ENCODE assay signal across 10 cellular contexts in genomic region chr19:12828494-12828893, GRCh38. TPM values are rescaled to one million over a fixed set of nuclear protein-coding genes. Genes with fewer than 3 reads are reported as not detected.
A peak's percentile ranks its signal among the peaks of the same experiment; 100 is the strongest.
DNase-seq lines count a peak whose midpoint lies in the region; ATAC-seq, FAIRE-seq and TF ChIP-seq lines count a peak whose summit lies in the region.
"Had no signal": no experiment of that assay in that cellular context is flagged by ENCODE, and none has a peak within 500 bp of the region (broad histone marks: within the 10 kb centered on the region; RNA-seq: fewer than 3 reads in every experiment).

No MANE protein-coding gene starts in this region.

- in situ Hi-C loops in HepG2 (cut with HindIII; ENCODE audit: extremely low pct_ligation_motif_present, low pct_unique_long_range_greater_than_20kb) = no loop called here

- H3K36me3 ChIP-seq in HepG2 (replicated peaks in 1 of 2; ENCODE audit: control insufficient read depth in 1 of 2, insufficient read depth in 2 of 2, low read length in 2 of 2) (no peaks in the 10 kb centered on the region), esophagus squamous epithelium (no peaks in the 10 kb centered on the region)

- 3% methylated on average over 2 of the region's 23 CpGs for WGBS in HepG2 (ENCODE audit: low lambda C conversion rate)
- WGBS in esophagus squamous epithelium, 2 donors = 15% methylated on average over 3 to 11 of the region's 23 CpGs

- no peak for FAIRE-seq in HepG2 (lab: Jason Lieb, UNC)

- H3K4me3 ChIP-seq in HepG2 (replicated peaks in 1 of 3; ENCODE audit: insufficient read depth in 1 of 3, low read depth in 2 of 3, low read length in 3 of 3) (peak overlapping the region; percentile 38 to 72 (median 50); a peak in 5 of 6 replicates), esophagus squamous epithelium (no peak overlapping the region)

- H3K27ac ChIP-seq in HepG2 (ENCODE audit: extremely low read length, insufficient read depth, low read length) = no peak overlapping the region
- H3K27ac ChIP-seq in esophagus squamous epithelium = no peak overlapping the region

- no peaks in the 10 kb centered on the region for H3K9me3 ChIP-seq in HepG2 (ENCODE audit: low read length)
- H3K9me3 ChIP-seq in esophagus squamous epithelium = no peaks in the 10 kb centered on the region

- H3K79me2 ChIP-seq in HepG2 (ENCODE audit: insufficient read depth, low read length) = no peaks in the 10 kb centered on the region

- H3K9me3 Mint-ChIP-seq in progenitor cell of endocrine pancreas (ENCODE audit: low read depth) = no peaks in the 10 kb centered on the region
- H3K9me3 Mint-ChIP-seq: activated T-cell treated with anti-CD3 and anti-CD28 coated beads, Interleukin-2, amount 50 U/mL, for 4 hours had no signal

- no peak for TF ChIP-seq RAD21 in HepG2 (CRISPR knock-in tag; IDR thresholded peaks at IDR 0.05)

- DNase-seq in ELR (ENCODE audit: low read depth) (peak; percentile 52), NCI-H1105 (lab: John Stamatoyannopoulos, UW) (peak; percentile 45), UCSD-AML1 (lab: John Stamatoyannopoulos, UW; ENCODE audit: unreplicated experiment) (peak; percentile 60), HepG2 (ENCODE audit: low spot score) (peak; percentile 40), esophagus squamous epithelium (lab: John Stamatoyannopoulos, UW) (no peak), progenitor cell of endocrine pancreas (ENCODE audit: low spot score, unreplicated experiment) (no peak), sciatic nerve (ENCODE audit: low spot score) (no peak)
- DNase-seq: activated T-cell treated with anti-CD3 and anti-CD28 coated beads, Interleukin-2, amount 50 U/mL, for 4 hours; stimulated activated naive CD4-positive, alpha-beta T cell treated with Interleukin-2 at 50 U/mL for 16 hours had no signal

- H4K20me1 ChIP-seq in HepG2 (ENCODE audit: insufficient read depth, low read length) = no peaks in the 10 kb centered on the region

- H3K9ac ChIP-seq in HepG2 (ENCODE audit: insufficient read depth, low read depth, low read length) = peak overlapping the region; percentile 52; the same call in 1 of the 2 replicates

- CTCF ChIA-PET in HepG2 (lab: Yijun Ruan, JAX; ENCODE audit: low intra/inter-chr PET ratio, low total read pairs) = no interaction called here

- ATAC-seq in HepG2 (peak; percentile 78), GM18868 (IDR thresholded peaks at IDR 0.05; ENCODE audit: unreplicated experiment) (no peak), sciatic nerve (no peak)

- 0 out of 4 replicates have a peak, but pooled peaks of 1 of the 2 experiments have one; percentile 36 for TF ChIP-seq POLR2A in HepG2 (IDR thresholded peaks at IDR 0.05; ENCODE audit: insufficient read depth in 1 of 2, low read depth in 2 of 2, low read length in 2 of 2)
- no peak for TF ChIP-seq POLR2A in esophagus squamous epithelium (IDR thresholded peaks at IDR 0.05)

- H3K27me3 ChIP-seq in HepG2 (ENCODE audit: control insufficient read depth in 1 of 2, insufficient read depth in 2 of 2, low read length in 2 of 2) (peaks cover 0 to 16% of the 10 kb centered on the region in 2 experiments; a peak in 1 of 5 replicates), esophagus squamous epithelium (peaks cover 4 to 100% (median 17%) of the 10 kb centered on the region in 4 donors)

- TF ChIP-seq CTCF in HepG2 (CRISPR knock-in tag; IDR thresholded peaks at IDR 0.05) = peak; percentile 26
- no peak for TF ChIP-seq CTCF in esophagus squamous epithelium (IDR thresholded peaks at IDR 0.05)
- no peak for TF ChIP-seq CTCF in progenitor cell of endocrine pancreas (IDR thresholded peaks at IDR 0.05; ENCODE audit: unreplicated experiment)

- TF ChIP-seq EP300 in HepG2 (IDR thresholded peaks at IDR 0.05; ENCODE audit: low read depth in 2 of 2, low read length in 2 of 2) (no peak), HepG2 (CRISPR knock-in tag; IDR thresholded peaks at IDR 0.05; ENCODE audit: borderline replicate concordance) (no peak)

- POLR2A ChIA-PET in HepG2 (lab: Yijun Ruan, JAX) = interaction anchor here (0.9 kb wide), 1 partner anchor 28 kb away, joined by 3 read pairs; no protein-coding TSS in a partner anchor

- H3K4me1 ChIP-seq in HepG2 (ENCODE audit: insufficient read depth, low read length) (peaks cover 43% of the 10 kb centered on the region), esophagus squamous epithelium (peaks cover 5 to 34% (median 19%) of the 10 kb centered on the region in 3 donors)

- peaks cover 1% of the 10 kb centered on the region for H3K4me1 Mint-ChIP-seq in progenitor cell of endocrine pancreas (ENCODE audit: low read depth)

- no TSS peak for BruUV-seq in HepG2 (replicated peaks; lab: Mats Ljungman, UMichigan)

- H2AFZ ChIP-seq in HepG2 (ENCODE audit: low read length) = peak overlapping the region; percentile 70

- peak overlapping the region; percentile 80 for H3K4me2 ChIP-seq in HepG2 (ENCODE audit: low read depth, low read length)

- intact Hi-C loops in HepG2 (cut with micrococcal nuclease; ENCODE audit: unreplicated experiment) = no loop called here
- intact Hi-C loops in esophagus squamous epithelium (cut with DNase I) = no loop called here
- intact Hi-C loops in sciatic nerve (cut with DNase I) = no loop called here

- H3K27me3 Mint-ChIP-seq in progenitor cell of endocrine pancreas = peaks cover 72% of the 10 kb centered on the region

- no peak overlapping the region for H3K4me3 Mint-ChIP-seq in progenitor cell of endocrine pancreas (ENCODE audit: low read depth)
- H3K4me3 Mint-ChIP-seq: activated T-cell treated with anti-CD3 and anti-CD28 coated beads, Interleukin-2, amount 50 U/mL, for 4 hours had no signal

- H3K36me3 Mint-ChIP-seq in progenitor cell of endocrine pancreas (ENCODE audit: insufficient read depth) = no peaks in the 10 kb centered on the region

- no peak overlapping the region for H3K27ac Mint-ChIP-seq in progenitor cell of endocrine pancreas

RNA-seq across cellular contexts. Expression of gene RTBDN, which starts 5.9 kb away (rescaled TPM):
- total RNA-seq in HepG2 (2016; rRNA removed; fragmentation: Illumina TruSeq; extraction: Trizol) (0.27 TPM in 1 of 2 replicates, not detected in the other), esophagus squamous epithelium (not detected), progenitor cell of endocrine pancreas (not detected in 2 replicates), sciatic nerve (not detected)
- total RNA-seq in HepG2 (2016; cell fraction: cytosol; rRNA removed; fragmentation: Illumina TruSeq; extraction: Trizol; ENCODE audit: low read depth) = not detected in 2 replicates
- total RNA-seq in HepG2 (2016; cell fraction: insoluble cytoplasmic fraction; rRNA removed; fragmentation: Illumina TruSeq; extraction: Trizol) = 0.17 TPM in 1 of 2 replicates, not detected in the other
- total RNA-seq in HepG2 (2016; cell fraction: membrane; rRNA removed; fragmentation: Illumina TruSeq; extraction: Trizol) = not detected in 2 replicates
- total RNA-seq in HepG2 (2016; cell fraction: nucleus; rRNA removed; fragmentation: Illumina TruSeq; extraction: Trizol) = not detected in 2 replicates
- polyA plus RNA-seq in HepG2 (2011; rRNA removed) = 0.35 and 0.48 TPM in 2 replicates
- polyA plus RNA-seq in HepG2 (2011; cell fraction: cytosol; rRNA removed) = 0.52 and 0.71 TPM in 2 replicates
- polyA plus RNA-seq in HepG2 (2011; cell fraction: nucleus; rRNA removed) = 0.57 and 0.59 TPM in 2 replicates
- 1.1 and 1.8 TPM in 2 replicates for polyA plus RNA-seq in HepG2 (2012)
- polyA plus RNA-seq in HepG2 (2016; cell fraction: cytosol; fragmentation: Illumina TruSeq; extraction: Trizol; ENCODE audit: low read depth) = 0.18 TPM in 1 of 2 replicates, not detected in the other
- polyA plus RNA-seq in HepG2 (2016; cell fraction: insoluble cytoplasmic fraction; fragmentation: Illumina TruSeq; extraction: Trizol; ENCODE audit: low read depth) = not detected in 2 replicates
- 0.15 TPM in 1 of 2 replicates, not detected in the other for polyA plus RNA-seq in HepG2 (2016; cell fraction: membrane; fragmentation: Illumina TruSeq; extraction: Trizol; ENCODE audit: low read depth)
- polyA plus RNA-seq in HepG2 (2016; cell fraction: nucleus; fragmentation: Illumina TruSeq; extraction: Trizol; ENCODE audit: insufficient read depth, low read depth) = 0.49 TPM in 1 of 2 replicates, not detected in the other
- 0.12 and 0.44 TPM in 2 replicates for polyA minus RNA-seq in HepG2 (2011; rRNA and poly(A)+ RNA removed; ENCODE audit: low replicate concordance)
- not detected in 2 replicates for polyA minus RNA-seq in HepG2 (2011; cell fraction: cytosol; rRNA and poly(A)+ RNA removed)
- not detected in 2 replicates for polyA minus RNA-seq in HepG2 (2011; cell fraction: nucleus; rRNA and poly(A)+ RNA removed)
- total RNA-seq: activated T-cell treated with anti-CD3 and anti-CD28 coated beads, Interleukin-2, amount 50 U/mL, for 4 hours had no signal

RNA-seq across cellular contexts. Expression of gene MAST1, which starts 9.8 kb away (rescaled TPM):
- total RNA-seq in HepG2 (2016; rRNA removed; fragmentation: Illumina TruSeq; extraction: Trizol) (0.27 and 0.73 TPM in 2 replicates), esophagus squamous epithelium (under 1 TPM in 1 of 4 donors, not detected in 3; 0.42 TPM), progenitor cell of endocrine pancreas (5.3 and 5.9 TPM in 2 replicates), sciatic nerve (0.31 TPM)
- total RNA-seq in HepG2 (2016; cell fraction: cytosol; rRNA removed; fragmentation: Illumina TruSeq; extraction: Trizol; ENCODE audit: low read depth) = 1.2 and 1.3 TPM in 2 replicates
- 1.1 and 1.5 TPM in 2 replicates for total RNA-seq in HepG2 (2016; cell fraction: insoluble cytoplasmic fraction; rRNA removed; fragmentation: Illumina TruSeq; extraction: Trizol)
- total RNA-seq in HepG2 (2016; cell fraction: membrane; rRNA removed; fragmentation: Illumina TruSeq; extraction: Trizol) = 1.4 and 1.8 TPM in 2 replicates
- total RNA-seq in HepG2 (2016; cell fraction: nucleus; rRNA removed; fragmentation: Illumina TruSeq; extraction: Trizol) = 1.3 and 1.9 TPM in 2 replicates
- 4.7 and 5.6 TPM in 2 replicates for polyA plus RNA-seq in HepG2 (2011; rRNA removed)
- 2.8 and 3.5 TPM in 2 replicates for polyA plus RNA-seq in HepG2 (2011; cell fraction: cytosol; rRNA removed)
- 27.4 and 28.9 TPM in 2 replicates for polyA plus RNA-seq in HepG2 (2011; cell fraction: nucleus; rRNA removed)
- 4.1 and 5.1 TPM in 2 replicates for polyA plus RNA-seq in HepG2 (2012)
- 3.5 and 3.6 TPM in 2 replicates for polyA plus RNA-seq in HepG2 (2016; cell fraction: cytosol; fragmentation: Illumina TruSeq; extraction: Trizol; ENCODE audit: low read depth)
- polyA plus RNA-seq in HepG2 (2016; cell fraction: insoluble cytoplasmic fraction; fragmentation: Illumina TruSeq; extraction: Trizol; ENCODE audit: low read depth) = 1.2 and 1.3 TPM in 2 replicates
- polyA plus RNA-seq in HepG2 (2016; cell fraction: membrane; fragmentation: Illumina TruSeq; extraction: Trizol; ENCODE audit: low read depth) = 3.2 and 3.3 TPM in 2 replicates
- polyA plus RNA-seq in HepG2 (2016; cell fraction: nucleus; fragmentation: Illumina TruSeq; extraction: Trizol; ENCODE audit: insufficient read depth, low read depth) = 3.9 and 5.3 TPM in 2 replicates
- 2.4 and 8.0 TPM in 2 replicates for polyA minus RNA-seq in HepG2 (2011; rRNA and poly(A)+ RNA removed; ENCODE audit: low replicate concordance)
- 1.8 and 2.2 TPM in 2 replicates for polyA minus RNA-seq in HepG2 (2011; cell fraction: cytosol; rRNA and poly(A)+ RNA removed)
- polyA minus RNA-seq in HepG2 (2011; cell fraction: nucleus; rRNA and poly(A)+ RNA removed) = 2.4 and 2.7 TPM in 2 replicates

RNA-seq across cellular contexts. Expression of gene RNASEH2A, which starts 22.1 kb away (rescaled TPM):
- total RNA-seq in HepG2 (2016; rRNA removed; fragmentation: Illumina TruSeq; extraction: Trizol) (35.8 and 44.0 TPM in 2 replicates), esophagus squamous epithelium (10 to 100 TPM in 3 of 4 donors, 1 to 10 TPM in 1; 7.1 to 19.2 (median 14.9) TPM), progenitor cell of endocrine pancreas (32.8 and 37.4 TPM in 2 replicates), sciatic nerve (5.1 TPM)
- 9.6 and 10.1 TPM in 2 replicates for total RNA-seq in HepG2 (2016; cell fraction: cytosol; rRNA removed; fragmentation: Illumina TruSeq; extraction: Trizol; ENCODE audit: low read depth)
- total RNA-seq in HepG2 (2016; cell fraction: insoluble cytoplasmic fraction; rRNA removed; fragmentation: Illumina TruSeq; extraction: Trizol) = 42.1 and 45.3 TPM in 2 replicates
- 6.9 and 12.1 TPM in 2 replicates for total RNA-seq in HepG2 (2016; cell fraction: membrane; rRNA removed; fragmentation: Illumina TruSeq; extraction: Trizol)
- total RNA-seq in HepG2 (2016; cell fraction: nucleus; rRNA removed; fragmentation: Illumina TruSeq; extraction: Trizol) = 16.9 and 20.6 TPM in 2 replicates
- polyA plus RNA-seq in HepG2 (2011; rRNA removed) = 18.4 and 25.1 TPM in 2 replicates
- 29.0 and 49.3 TPM in 2 replicates for polyA plus RNA-seq in HepG2 (2011; cell fraction: cytosol; rRNA removed)
- 16.5 and 17.7 TPM in 2 replicates for polyA plus RNA-seq in HepG2 (2011; cell fraction: nucleus; rRNA removed)
- polyA plus RNA-seq in HepG2 (2012) = 14.7 and 18.3 TPM in 2 replicates
- polyA plus RNA-seq in HepG2 (2016; cell fraction: cytosol; fragmentation: Illumina TruSeq; extraction: Trizol; ENCODE audit: low read depth) = 11.8 and 12.6 TPM in 2 replicates
- 51.0 and 52.7 TPM in 2 replicates for polyA plus RNA-seq in HepG2 (2016; cell fraction: insoluble cytoplasmic fraction; fragmentation: Illumina TruSeq; extraction: Trizol; ENCODE audit: low read depth)
- polyA plus RNA-seq in HepG2 (2016; cell fraction: membrane; fragmentation: Illumina TruSeq; extraction: Trizol; ENCODE audit: low read depth) = 9.0 and 9.3 TPM in 2 replicates
- polyA plus RNA-seq in HepG2 (2016; cell fraction: nucleus; fragmentation: Illumina TruSeq; extraction: Trizol; ENCODE audit: insufficient read depth, low read depth) = 31.7 and 33.2 TPM in 2 replicates
- 44.4 and 185 TPM in 2 replicates for polyA minus RNA-seq in HepG2 (2011; rRNA and poly(A)+ RNA removed; ENCODE audit: low replicate concordance)
- 18.6 and 30.1 TPM in 2 replicates for polyA minus RNA-seq in HepG2 (2011; cell fraction: cytosol; rRNA and poly(A)+ RNA removed)
- 8.7 and 11.3 TPM in 2 replicates for polyA minus RNA-seq in HepG2 (2011; cell fraction: nucleus; rRNA and poly(A)+ RNA removed)

RNA-seq across cellular contexts. Expression of gene THSD8, which starts 26.6 kb away (rescaled TPM):
- total RNA-seq in HepG2 (2016; rRNA removed; fragmentation: Illumina TruSeq; extraction: Trizol) (14.9 and 23.5 TPM in 2 replicates), esophagus squamous epithelium (not detected), progenitor cell of endocrine pancreas (16.5 and 22.7 TPM in 2 replicates), sciatic nerve (2.4 TPM)
- total RNA-seq in HepG2 (2016; cell fraction: cytosol; rRNA removed; fragmentation: Illumina TruSeq; extraction: Trizol; ENCODE audit: low read depth) = not detected in 2 replicates
- 11.9 and 20.6 TPM in 2 replicates for total RNA-seq in HepG2 (2016; cell fraction: insoluble cytoplasmic fraction; rRNA removed; fragmentation: Illumina TruSeq; extraction: Trizol)
- 2.6 and 4.1 TPM in 2 replicates for total RNA-seq in HepG2 (2016; cell fraction: membrane; rRNA removed; fragmentation: Illumina TruSeq; extraction: Trizol)
- total RNA-seq in HepG2 (2016; cell fraction: nucleus; rRNA removed; fragmentation: Illumina TruSeq; extraction: Trizol) = 1.9 and 3.1 TPM in 2 replicates
- 4.8 and 5.2 TPM in 2 replicates for polyA plus RNA-seq in HepG2 (2011; rRNA removed)
- 1.3 TPM in 1 of 2 replicates, not detected in the other for polyA plus RNA-seq in HepG2 (2011; cell fraction: cytosol; rRNA removed)
- not detected in 2 replicates for polyA plus RNA-seq in HepG2 (2011; cell fraction: nucleus; rRNA removed)
- 2.7 and 6.2 TPM in 2 replicates for polyA plus RNA-seq in HepG2 (2012)
- 2.4 and 2.9 TPM in 2 replicates for polyA plus RNA-seq in HepG2 (2016; cell fraction: cytosol; fragmentation: Illumina TruSeq; extraction: Trizol; ENCODE audit: low read depth)
- polyA plus RNA-seq in HepG2 (2016; cell fraction: insoluble cytoplasmic fraction; fragmentation: Illumina TruSeq; extraction: Trizol; ENCODE audit: low read depth) = 29.9 and 31.8 TPM in 2 replicates
- polyA plus RNA-seq in HepG2 (2016; cell fraction: membrane; fragmentation: Illumina TruSeq; extraction: Trizol; ENCODE audit: low read depth) = 4.8 and 5.8 TPM in 2 replicates
- polyA plus RNA-seq in HepG2 (2016; cell fraction: nucleus; fragmentation: Illumina TruSeq; extraction: Trizol; ENCODE audit: insufficient read depth, low read depth) = 4.4 and 8.0 TPM in 2 replicates
- polyA minus RNA-seq in HepG2 (2011; rRNA and poly(A)+ RNA removed; ENCODE audit: low replicate concordance) = 1.1 and 55.0 TPM in 2 replicates
- polyA minus RNA-seq in HepG2 (2011; cell fraction: cytosol; rRNA and poly(A)+ RNA removed) = not detected in 2 replicates
- not detected in 2 replicates for polyA minus RNA-seq in HepG2 (2011; cell fraction: nucleus; rRNA and poly(A)+ RNA removed)

RNA-seq across cellular contexts. Expression of gene PRDX2, which starts 26.9 kb away (rescaled TPM):
- 381 and 425 TPM in 2 replicates for total RNA-seq in HepG2 (2016; rRNA removed; fragmentation: Illumina TruSeq; extraction: Trizol)
- 76.3 and 78.7 TPM in 2 replicates for total RNA-seq in HepG2 (2016; cell fraction: cytosol; rRNA removed; fragmentation: Illumina TruSeq; extraction: Trizol; ENCODE audit: low read depth)
- total RNA-seq in HepG2 (2016; cell fraction: insoluble cytoplasmic fraction; rRNA removed; fragmentation: Illumina TruSeq; extraction: Trizol) = 372 and 392 TPM in 2 replicates
- 80.0 and 92.1 TPM in 2 replicates for total RNA-seq in HepG2 (2016; cell fraction: membrane; rRNA removed; fragmentation: Illumina TruSeq; extraction: Trizol)
- total RNA-seq in HepG2 (2016; cell fraction: nucleus; rRNA removed; fragmentation: Illumina TruSeq; extraction: Trizol) = 155 and 156 TPM in 2 replicates
- polyA plus RNA-seq in HepG2 (2011; rRNA removed) = 218 and 238 TPM in 2 replicates
- 353 and 456 TPM in 2 replicates for polyA plus RNA-seq in HepG2 (2011; cell fraction: cytosol; rRNA removed)
- polyA plus RNA-seq in HepG2 (2011; cell fraction: nucleus; rRNA removed) = 218 and 223 TPM in 2 replicates
- polyA plus RNA-seq in HepG2 (2012) = 295 and 301 TPM in 2 replicates
- polyA plus RNA-seq in HepG2 (2016; cell fraction: cytosol; fragmentation: Illumina TruSeq; extraction: Trizol; ENCODE audit: low read depth) = 101 and 108 TPM in 2 replicates
- polyA plus RNA-seq in HepG2 (2016; cell fraction: insoluble cytoplasmic fraction; fragmentation: Illumina TruSeq; extraction: Trizol; ENCODE audit: low read depth) = 447 and 526 TPM in 2 replicates
- 92.7 and 94.2 TPM in 2 replicates for polyA plus RNA-seq in HepG2 (2016; cell fraction: membrane; fragmentation: Illumina TruSeq; extraction: Trizol; ENCODE audit: low read depth)
- 277 and 282 TPM in 2 replicates for polyA plus RNA-seq in HepG2 (2016; cell fraction: nucleus; fragmentation: Illumina TruSeq; extraction: Trizol; ENCODE audit: insufficient read depth, low read depth)
- 319 and 512 TPM in 2 replicates for polyA minus RNA-seq in HepG2 (2011; rRNA and poly(A)+ RNA removed; ENCODE audit: low replicate concordance)
- 147 and 189 TPM in 2 replicates for polyA minus RNA-seq in HepG2 (2011; cell fraction: cytosol; rRNA and poly(A)+ RNA removed)
- 44.4 and 48.2 TPM in 2 replicates for polyA minus RNA-seq in HepG2 (2011; cell fraction: nucleus; rRNA and poly(A)+ RNA removed)
- 100 to 1,000 TPM; 211 to 436 (median 345) TPM for total RNA-seq in esophagus squamous epithelium
- total RNA-seq in progenitor cell of endocrine pancreas = 524 and 554 TPM in 2 replicates
- 117 TPM for total RNA-seq in sciatic nerve

Comparison
In these comparisons a context has a peak if more than half of its experiments do, and no peak if none do; other contexts are left out.
1. DNase-seq: peak in ELR (single experiment), NCI-H1105 (single experiment), UCSD-AML1 (single experiment) and HepG2 (single experiment); none in esophagus squamous epithelium (single experiment), progenitor cell of endocrine pancreas (single experiment) and sciatic nerve (single experiment).
2. H3K4me3 ChIP-seq: peak in HepG2 (3 of 3); none in esophagus squamous epithelium (0 of 4).